8 cellular contexts compared by ENCODE assay signal in the genomic region with DNA sequence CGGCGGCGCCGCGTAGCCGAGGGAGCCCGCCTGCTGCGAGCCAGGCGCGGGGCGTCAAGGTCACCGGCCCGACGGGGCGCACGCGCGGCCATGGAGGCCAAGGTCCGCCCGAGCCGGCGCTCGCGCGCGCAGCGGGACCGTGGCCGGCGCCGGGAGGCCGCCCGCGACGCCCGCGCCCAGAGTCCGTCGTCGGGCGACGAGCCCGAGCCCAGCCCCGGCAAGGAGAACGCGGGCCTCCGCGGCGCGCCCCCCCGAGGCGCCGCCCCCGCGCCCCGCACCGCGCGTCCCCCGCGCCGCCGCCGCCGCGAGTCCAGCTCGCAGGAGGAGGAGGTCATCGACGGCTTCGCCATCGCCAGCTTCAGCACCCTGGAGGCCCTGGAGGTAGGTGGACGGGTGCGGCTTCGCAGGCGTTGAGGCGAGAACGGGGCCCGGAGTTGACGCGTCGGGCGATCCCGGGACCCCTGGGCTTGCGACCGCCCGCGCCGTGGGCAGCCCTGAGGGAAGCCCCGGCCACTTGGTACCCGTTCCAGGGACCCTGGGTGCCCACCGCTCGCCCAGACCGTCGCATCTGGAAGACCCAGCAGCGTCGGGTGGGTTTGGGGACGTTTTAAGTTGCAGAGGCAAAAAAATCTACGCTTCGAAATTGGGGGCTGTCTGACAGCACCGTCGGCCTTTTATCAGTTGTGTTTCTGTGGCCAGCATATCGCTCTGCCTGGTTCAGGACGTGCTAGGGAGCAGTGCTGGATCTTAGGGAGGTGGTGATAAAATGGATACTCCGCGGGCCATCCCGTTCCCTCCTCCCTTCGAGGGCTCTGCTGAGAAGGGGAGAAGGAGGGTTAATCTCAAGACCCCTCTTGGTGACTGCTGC. TPM values are rescaled to one million over a fixed set of nuclear protein-coding genes. Genes with fewer than 3 reads are reported as not detected.
DNase-seq lines count a peak whose midpoint lies in the region; TF ChIP-seq lines count a peak whose summit lies in the region.

No MANE protein-coding gene starts in this region.

- H3K36me3 ChIP-seq in GM23248 (ENCODE audit: low read depth), result no peaks in the 10 kb centered on the region
- no peaks in the 10 kb centered on the region for H3K36me3 ChIP-seq in SJCRH30
- H3K36me3 ChIP-seq in parathyroid adenoma (ENCODE audit: control insufficient read depth, insufficient read depth, low read length), result no peaks in the 10 kb centered on the region

- H3K9me2 ChIP-seq in GM23248 (ENCODE audit: insufficient read depth), result no peaks in the 10 kb centered on the region

- DNase-seq in GM23248 (peak; percentile 75), SJCRH30 (no peak), fibroblast of pulmonary artery (ENCODE audit: low read depth) (peak; percentile 37), NCI-H187 treated with DMSO at 0.1 percent for 48 hours (lab: John Stamatoyannopoulos, UW) (no peak), 8988T (no peak), SIG-M5 treated with dmso at 0.1 percent for 504 hours (lab: John Stamatoyannopoulos, UW; ENCODE audit: unreplicated experiment) (no peak)

- no peaks in the 10 kb centered on the region for H3K27me3 ChIP-seq in GM23248 (replicated peaks; ENCODE audit: insufficient read depth)
- no peaks in the 10 kb centered on the region for H3K27me3 ChIP-seq in SJCRH30
- no peaks in the 10 kb centered on the region for H3K27me3 ChIP-seq in parathyroid adenoma (ENCODE audit: control insufficient read depth, insufficient read depth, low read length)

- H3K4me3 ChIP-seq in GM23248, result peak overlapping the region; percentile 78
- peak overlapping the region; percentile 71 for H3K4me3 ChIP-seq in SJCRH30
- peak overlapping the region; percentile 72 for H3K4me3 ChIP-seq in fibroblast of pulmonary artery (replicated peaks; ENCODE audit: low read depth, low read length)
- peak overlapping the region; percentile 53 for H3K4me3 ChIP-seq in parathyroid adenoma (ENCODE audit: low read depth, low read length)

- H3K4me2 ChIP-seq in GM23248 (ENCODE audit: unreplicated experiment), result peak overlapping the region; percentile 86
- peak overlapping the region; percentile 77 for H3K4me2 ChIP-seq in parathyroid adenoma (ENCODE audit: low read length)

- H2AFZ ChIP-seq in GM23248 (no peak overlapping the region), parathyroid adenoma (no peak overlapping the region)

- H3F3A ChIP-seq in GM23248 (ENCODE audit: insufficient read depth), result no peaks in the 10 kb centered on the region

- 1 to 3% methylated on average over 56 to 62 of the region's 107 CpGs for WGBS in GM23248 (ENCODE audit: low coverage in 1 of 2, low lambda C conversion rate in 2 of 2, missing lambda C conversion rate in 2 of 2), 2 experiments

- H3K9ac ChIP-seq in GM23248, result peak overlapping the region; percentile 77
- H3K9ac ChIP-seq in parathyroid adenoma, result peak overlapping the region; percentile 8

- H3K4me1 ChIP-seq in GM23248 (ENCODE audit: insufficient read depth) (peaks cover 4% of the 10 kb centered on the region; the same call in 1 of the 2 replicates), SJCRH30 (peaks cover 4% of the 10 kb centered on the region; the same call in 1 of the 2 replicates), parathyroid adenoma (peaks cover 13% of the 10 kb centered on the region)

- no peaks in the 10 kb centered on the region for H3K9me3 ChIP-seq in GM23248 (ENCODE audit: low read depth)
- no peaks in the 10 kb centered on the region for H3K9me3 ChIP-seq in SJCRH30 (replicated peaks)
- no peaks in the 10 kb centered on the region for H3K9me3 ChIP-seq in parathyroid adenoma (ENCODE audit: control insufficient read depth, low read length)

- H4K20me1 ChIP-seq in GM23248 (ENCODE audit: insufficient read depth), result 0 out of 2 replicates have a peak, but pooled peaks cover 4% of the 10 kb centered on the region

- peaks cover 51% of the 10 kb centered on the region for H3K79me2 ChIP-seq in GM23248 (ENCODE audit: insufficient read depth)
- H3K79me2 ChIP-seq in parathyroid adenoma, result peaks cover 47% of the 10 kb centered on the region

- H3K27ac ChIP-seq in C4-2B (peak overlapping the region; percentile 94), GM23248 (no peak overlapping the region), SJCRH30 (no peak overlapping the region), parathyroid adenoma (no peak overlapping the region)

- TF ChIP-seq CTCF in C4-2B (conservative IDR thresholded peaks at IDR 0.05), result no peak
- TF ChIP-seq CTCF in fibroblast of pulmonary artery (IDR thresholded peaks at IDR 0.05; ENCODE audit: low read length, missing control alignments), result no peak
- TF ChIP-seq CTCF in parathyroid adenoma (IDR thresholded peaks at IDR 0.05), result no peak

- in situ Hi-C loops in GM23248 (cut with MboI), result no loop called here

RNA-seq across cellular contexts. Expression of a gene that starts 0.8 kb away (rescaled TPM):
- 3.7 and 4.6 TPM in 2 replicates for total RNA-seq in GM23248 (2014; rRNA removed; shearing (Covaris generic))
- polyA plus RNA-seq in GM23248 (2016; fragmentation: Nextera tagmentation; extraction: Ambion mirVana), result 0.63 and 0.86 TPM in 2 replicates
- 15.6 and 15.7 TPM in 2 replicates for total RNA-seq in SJCRH30 (2014; rRNA removed; shearing (Covaris generic))

Comparison
In these comparisons a context has a peak if more than half of its experiments do, and no peak if none do; other contexts are left out.
1. DNase-seq: peak in GM23248 (single experiment) and fibroblast of pulmonary artery (single experiment); none in SJCRH30 (0 of 2), NCI-H187 treated with DMSO at 0.1 percent for 48 hours (single experiment), 8988T (single experiment) and SIG-M5 treated with dmso at 0.1 percent for 504 hours (single experiment).
2. Peak in every context shown above with its lines, with median percentiles within 50 percentile points of each other: H3K4me3 ChIP-seq.